ENCODE assay signal across 7 cellular contexts in the genomic region with DNA sequence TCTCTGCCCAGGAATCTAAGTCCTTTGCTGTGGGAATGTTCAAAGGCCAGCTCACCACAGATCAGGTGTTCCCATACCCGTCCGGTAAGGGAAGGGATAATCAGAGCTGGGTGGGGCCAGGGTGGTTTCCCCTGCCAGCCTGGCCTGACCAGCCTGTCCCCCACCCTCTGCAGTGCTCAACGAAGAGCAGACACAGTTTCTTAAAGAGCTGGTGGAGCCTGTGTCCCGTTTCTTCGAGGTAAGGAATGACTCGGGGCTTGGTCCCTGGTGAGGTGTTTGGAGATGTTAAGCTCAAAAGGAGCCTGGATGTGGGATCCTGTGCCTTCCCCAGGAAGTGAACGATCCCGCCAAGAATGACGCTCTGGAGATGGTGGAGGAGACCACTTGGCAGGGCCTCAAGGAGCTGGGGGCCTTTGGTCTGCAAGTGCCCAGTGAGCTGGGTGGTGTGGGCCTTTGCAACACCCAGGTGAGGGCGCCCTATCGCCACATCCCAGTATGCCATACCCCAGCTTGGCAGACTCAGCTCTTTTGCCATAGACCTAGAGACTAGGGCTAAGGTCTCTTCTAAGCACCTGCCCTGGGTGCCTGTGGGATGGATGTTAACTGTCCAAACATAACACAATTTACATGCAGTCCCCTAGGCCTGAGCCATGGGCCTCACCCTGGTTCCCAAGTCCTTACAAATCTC. TPM values are rescaled to one million over a fixed set of nuclear protein-coding genes. Genes with fewer than 3 reads are reported as not detected.
DNase-seq lines count a peak whose midpoint lies in the region; ATAC-seq and TF ChIP-seq lines count a peak whose summit lies in the region.

No MANE protein-coding gene starts in this region.

- H3K36me3 ChIP-seq in endodermal cell (ENCODE audit: control insufficient read depth, insufficient read depth, low read length) (peaks cover 42% of the 10 kb centered on the region), thoracic aorta (peaks cover 21% of the 10 kb centered on the region)

- H3K36me3 Mint-ChIP-seq in activated CD4-positive, alpha-beta T cell treated with anti-CD3 and anti-CD28 coated beads, Interleukin-2, amount 10 ng/mL, durations not matched to agents 7 days and 5 days (ENCODE audit: low read depth) = peaks cover 19% of the 10 kb centered on the region
- H3K36me3 Mint-ChIP-seq in endodermal cell (ENCODE audit: low read depth) = peaks cover 40% of the 10 kb centered on the region

- H3K4me3 Mint-ChIP-seq in activated CD4-positive, alpha-beta T cell treated with anti-CD3 and anti-CD28 coated beads, Interleukin-2, amount 10 ng/mL, durations not matched to agents 7 days and 5 days = peak overlapping the region; percentile 91
- H3K4me3 Mint-ChIP-seq in endodermal cell = peak overlapping the region; percentile 86

- peak overlapping the region; percentile 87 for H3K4me3 ChIP-seq in endodermal cell (ENCODE audit: low read length)
- peak overlapping the region; percentile 83 for H3K4me3 ChIP-seq in thoracic aorta

- peak; percentile 8 for DNase-seq in NCI-H128 (lab: John Stamatoyannopoulos, UW; ENCODE audit: unreplicated experiment)
- peak; percentile 68 for DNase-seq in activated CD4-positive, alpha-beta T cell treated with anti-CD3 and anti-CD28 coated beads, Interleukin-2, amount 10 ng/mL, durations not matched to agents 7 days and 5 days
- DNase-seq in endodermal cell = peak; percentile 93
- peak; percentile 58 for DNase-seq in mucosa of gallbladder (ENCODE audit: low spot score)
- no peak for DNase-seq in thoracic aorta (ENCODE audit: low spot score)
- no peak for DNase-seq in NCI-H2107 (lab: John Stamatoyannopoulos, UW)

- no peak overlapping the region for H3K27ac ChIP-seq in endodermal cell (ENCODE audit: low read depth, low read length)
- H3K27ac ChIP-seq in thoracic aorta = peak overlapping the region; percentile 89 to 90

- H3K9me3 ChIP-seq in endodermal cell (ENCODE audit: control insufficient read depth, low read length) (no peaks in the 10 kb centered on the region), thoracic aorta (no peaks in the 10 kb centered on the region)

- no peaks in the 10 kb centered on the region for H3K9me3 Mint-ChIP-seq in activated CD4-positive, alpha-beta T cell treated with anti-CD3 and anti-CD28 coated beads, Interleukin-2, amount 10 ng/mL, durations not matched to agents 7 days and 5 days
- H3K9me3 Mint-ChIP-seq in endodermal cell = no peaks in the 10 kb centered on the region

- WGBS in endodermal cell (ENCODE audit: insufficient coverage in 1 of 2, insufficient read length in 1 of 2), 2 experiments = 61 to 71% methylated on average over 8 to 11 of the region's 11 CpGs

- peaks cover 19% of the 10 kb centered on the region for H3K4me1 ChIP-seq in endodermal cell (ENCODE audit: control insufficient read depth, insufficient read depth, low read length)
- peaks cover 25 to 49% of the 10 kb centered on the region in 2 donors for H3K4me1 ChIP-seq in thoracic aorta (ENCODE audit: control insufficient read depth in 1 of 2, low read depth in 2 of 2)

- peaks cover 50% of the 10 kb centered on the region for H3K4me1 Mint-ChIP-seq in activated CD4-positive, alpha-beta T cell treated with anti-CD3 and anti-CD28 coated beads, Interleukin-2, amount 10 ng/mL, durations not matched to agents 7 days and 5 days
- peaks cover 37% of the 10 kb centered on the region for H3K4me1 Mint-ChIP-seq in endodermal cell

- ATAC-seq in thoracic aorta (ENCODE audit: insufficient number of reproducible peaks, low FRiP score, low read depth) = no peak

- TF ChIP-seq CTCF in GM12872 (IDR thresholded peaks at IDR 0.05; ENCODE audit: insufficient read depth, low read depth, low read length) (peak; percentile 70), endodermal cell (conservative IDR thresholded peaks at IDR 0.05) (peak; percentile 71), thoracic aorta (IDR thresholded peaks at IDR 0.05) (peak; percentile 21)

- CTCF ChIA-PET in activated CD4-positive, alpha-beta T cell treated with anti-CD3 and anti-CD28 coated beads, Interleukin-2, amount 10 ng/mL, durations not matched to agents 7 days and 5 days (lab: Charles Lee) = interaction anchor here (0.6 to 5.0 kb wide), 14 partner anchors 8 to 466 kb away, joined by 3 to 48 read pairs (median 3); partner anchors contain the start of genes DVL2, GABARAP and PHF23

- H3K27me3 Mint-ChIP-seq in activated CD4-positive, alpha-beta T cell treated with anti-CD3 and anti-CD28 coated beads, Interleukin-2, amount 10 ng/mL, durations not matched to agents 7 days and 5 days = no peaks in the 10 kb centered on the region
- no peaks in the 10 kb centered on the region for H3K27me3 Mint-ChIP-seq in endodermal cell (ENCODE audit: insufficient read depth)

- peak overlapping the region; percentile 81 for H3K27ac Mint-ChIP-seq in activated CD4-positive, alpha-beta T cell treated with anti-CD3 and anti-CD28 coated beads, Interleukin-2, amount 10 ng/mL, durations not matched to agents 7 days and 5 days
- peak overlapping the region; percentile 96 for H3K27ac Mint-ChIP-seq in endodermal cell

- H3K27me3 ChIP-seq in endodermal cell (ENCODE audit: control insufficient read depth, insufficient read depth, low read length, poor library complexity, severe bottlenecking) (no peaks in the 10 kb centered on the region), thoracic aorta (replicated peaks; ENCODE audit: insufficient read depth) (no peaks in the 10 kb centered on the region)

- POLR2A ChIA-PET in activated CD4-positive, alpha-beta T cell treated with anti-CD3 and anti-CD28 coated beads, Interleukin-2, amount 10 ng/mL, durations not matched to agents 7 days and 5 days (lab: Charles Lee) = interaction anchor here (0.9 to 1.9 kb wide), 2 partner anchors 22 to 175 kb away, joined by 3 to 5 read pairs; partner anchors contain the start of gene GABARAP

- peak overlapping the region; percentile 85 for H3K9ac ChIP-seq in endodermal cell (ENCODE audit: extremely low read depth, low read length, poor library complexity, severe bottlenecking)

RNA-seq across cellular contexts. Expression of gene ACADVL, which starts 1.0 kb away (rescaled TPM):
- total RNA-seq in activated CD4-positive, alpha-beta T cell treated with anti-CD3 and anti-CD28 coated beads, Interleukin-2, amount 10 ng/mL, durations not matched to agents 7 days and 5 days = 100 to 1,000 TPM; 338 to 370 TPM
- total RNA-seq in endodermal cell = 100 to 1,000 TPM; 337 to 459 TPM
- polyA plus RNA-seq in endodermal cell (2013, experiment 1 of 2) = 272 TPM
- polyA plus RNA-seq in endodermal cell (2013, experiment 2 of 2) = 222 TPM
- total RNA-seq in mucosa of gallbladder = 914 TPM
- total RNA-seq in thoracic aorta = 100 to 1,000 TPM; 369 to 471 TPM

RNA-seq across cellular contexts. Expression of gene DLG4, which starts 1.1 kb away (rescaled TPM):
- 1 to 10 TPM; 9.4 to 9.5 TPM for total RNA-seq in activated CD4-positive, alpha-beta T cell treated with anti-CD3 and anti-CD28 coated beads, Interleukin-2, amount 10 ng/mL, durations not matched to agents 7 days and 5 days
- 10 to 100 TPM; 35.1 to 68.5 TPM for total RNA-seq in endodermal cell
- 76.0 TPM for polyA plus RNA-seq in endodermal cell (2013, experiment 1 of 2)
- 59.6 TPM for polyA plus RNA-seq in endodermal cell (2013, experiment 2 of 2)
- 36.5 TPM for total RNA-seq in mucosa of gallbladder
- 10 to 100 TPM; 14.0 to 14.8 TPM for total RNA-seq in thoracic aorta

RNA-seq across cellular contexts. Expression of gene DVL2, which starts 13.6 kb away (rescaled TPM):
- 10 to 100 TPM; 53.2 TPM for total RNA-seq in activated CD4-positive, alpha-beta T cell treated with anti-CD3 and anti-CD28 coated beads, Interleukin-2, amount 10 ng/mL, durations not matched to agents 7 days and 5 days
- 100 to 1,000 TPM in 1 of 2 donors, 10 to 100 TPM in 1; 98.2 to 116 TPM for total RNA-seq in endodermal cell
- polyA plus RNA-seq in endodermal cell (2013, experiment 1 of 2) = 77.0 TPM
- 76.3 TPM for polyA plus RNA-seq in endodermal cell (2013, experiment 2 of 2)
- 60.9 TPM for total RNA-seq in mucosa of gallbladder
- total RNA-seq in thoracic aorta = 10 to 100 TPM; 52.8 to 68.5 TPM

RNA-seq across cellular contexts. Expression of gene PHF23, which starts 18.5 kb away (rescaled TPM):
- 10 to 100 TPM; 55.9 to 59.2 TPM for total RNA-seq in activated CD4-positive, alpha-beta T cell treated with anti-CD3 and anti-CD28 coated beads, Interleukin-2, amount 10 ng/mL, durations not matched to agents 7 days and 5 days
- total RNA-seq in endodermal cell (10 to 100 TPM; 67.3 to 71.6 TPM), mucosa of gallbladder (32.3 TPM), thoracic aorta (10 to 100 TPM; 25.1 to 44.7 TPM)
- polyA plus RNA-seq in endodermal cell (2013, experiment 1 of 2) = 59.3 TPM
- polyA plus RNA-seq in endodermal cell (2013, experiment 2 of 2) = 53.4 TPM

RNA-seq across cellular contexts. Expression of gene GABARAP, which starts 21.5 kb away (rescaled TPM):
- 100 to 1,000 TPM; 256 to 279 TPM for total RNA-seq in activated CD4-positive, alpha-beta T cell treated with anti-CD3 and anti-CD28 coated beads, Interleukin-2, amount 10 ng/mL, durations not matched to agents 7 days and 5 days
- total RNA-seq in endodermal cell = 100 to 1,000 TPM; 264 to 317 TPM
- polyA plus RNA-seq in endodermal cell (2013, experiment 1 of 2) = 671 TPM
- polyA plus RNA-seq in endodermal cell (2013, experiment 2 of 2) = 581 TPM
- 587 TPM for total RNA-seq in mucosa of gallbladder
- total RNA-seq in thoracic aorta = 100 to 1,000 TPM; 187 to 446 TPM

Comparison
In these comparisons a context has a peak if more than half of its experiments do, and no peak if none do; other contexts are left out.
1. CTCF ChIP-seq: peak in every context shown above with its lines; median percentile 71 in endodermal cell; 70 in GM12872; 21 in thoracic aorta.
2. DNase-seq: peak in NCI-H128 (single experiment), activated CD4-positive, alpha-beta T cell treated with anti-CD3 and anti-CD28 coated beads, Interleukin-2, amount 10 ng/mL, durations not matched to agents 7 days and 5 days (single experiment), endodermal cell (single experiment) and mucosa of gallbladder (single experiment); none in thoracic aorta (single experiment) and NCI-H2107 (single experiment).